Comparison of ENCODE assay signal across 8 cellular contexts in genomic region chr9:69121155-69122085, GRCh38. TPM values are rescaled to one million over a fixed set of nuclear protein-coding genes. Genes with fewer than 3 reads are reported as not detected.
A peak's percentile ranks its signal among the peaks of the same experiment; 100 is the strongest.
DNase-seq lines count a peak whose midpoint lies in the region; TF ChIP-seq lines count a peak whose summit lies in the region.

No MANE protein-coding gene starts in this region.

- peaks cover 9% of the 10 kb centered on the region for H3K4me1 Mint-ChIP-seq in HFFc6 (ENCODE audit: low read depth)

- H3K27me3 ChIP-seq in endocrine pancreas (ENCODE audit: control insufficient read depth, insufficient read depth, low read length), result no peaks in the 10 kb centered on the region
- H3K27me3 ChIP-seq in stomach, result no peaks in the 10 kb centered on the region

- H3K9me3 Mint-ChIP-seq in HFFc6, result no peaks in the 10 kb centered on the region

- DNase-seq in SHP77 (lab: John Stamatoyannopoulos, UW), result peak; percentile 12 to 25
- no peak for DNase-seq in SHP77 treated with DMSO at 0.1 percent for 48 hours (lab: John Stamatoyannopoulos, UW)
- DNase-seq in HFFc6, result no peak
- peak; percentile 72 for DNase-seq in NCI-H1092 treated with DMSO at 0.1 percent for 48 hours (lab: John Stamatoyannopoulos, UW)
- peak; percentile 12 for DNase-seq in activated CD4-positive, alpha-beta T cell treated with anti-CD3 and anti-CD28 coated beads for 1 hour
- peak; percentile 66 for DNase-seq in stomach

- intact Hi-C loops in stomach (cut with DNase I; ENCODE audit: low total_unique reads), result no loop called here

- TF ChIP-seq CTCF in HFFc6 (IDR thresholded peaks at IDR 0.05) (0 out of 2 replicates have a peak, but pooled peaks have one; percentile 22), stomach (IDR thresholded peaks at IDR 0.05) (no peak)

- H3K27ac ChIP-seq in mesodermal cell (ENCODE audit: low read depth, low read length, severe bottlenecking) (peak overlapping the region; percentile 53), stomach (peak overlapping the region; percentile 90 to 97 (median 94))

- no peak for TF ChIP-seq POLR2A in stomach (IDR thresholded peaks at IDR 0.05)

- peak overlapping the region; percentile 76; the same call in 1 of the 2 replicates for H3K27ac Mint-ChIP-seq in HFFc6

- H3K4me3 Mint-ChIP-seq in HFFc6, result peak overlapping the region; percentile 95

- no peak for TF ChIP-seq EP300 in stomach (IDR thresholded peaks at IDR 0.05)

- H3K4me1 ChIP-seq in endocrine pancreas (ENCODE audit: control insufficient read depth, insufficient read depth, low read length), result no peaks in the 10 kb centered on the region
- H3K4me1 ChIP-seq in mesodermal cell (ENCODE audit: control insufficient read depth, insufficient read depth, low read length, poor library complexity, severe bottlenecking), result peaks cover 11% of the 10 kb centered on the region
- H3K4me1 ChIP-seq in stomach, result peaks cover 6 to 16% (median 13%) of the 10 kb centered on the region in 4 donors

- H3K4me3 ChIP-seq in endocrine pancreas (ENCODE audit: control insufficient read depth, insufficient read depth, low read length) (peak overlapping the region; percentile 54), mesodermal cell (ENCODE audit: extremely low read depth, insufficient read depth, low read length, poor library complexity, severe bottlenecking) (peak overlapping the region; percentile 61), stomach (peak overlapping the region; percentile 54 to 85 (median 70))

- H3K27me3 Mint-ChIP-seq in HFFc6 (ENCODE audit: insufficient read depth), result peaks cover 3% of the 10 kb centered on the region

- H3K9ac ChIP-seq in endocrine pancreas (ENCODE audit: control insufficient read depth, insufficient read depth, low read length), result peak overlapping the region; percentile 60

- H3K36me3 ChIP-seq in endocrine pancreas (ENCODE audit: control insufficient read depth, insufficient read depth, low read length) (no peaks in the 10 kb centered on the region), mesodermal cell (ENCODE audit: control insufficient read depth, insufficient read depth, low read length) (no peaks in the 10 kb centered on the region), stomach (no peaks in the 10 kb centered on the region)

- H3K36me3 Mint-ChIP-seq in HFFc6 (ENCODE audit: low read depth), result no peaks in the 10 kb centered on the region

- 0% methylated on average over 38 to 62 of the region's 87 CpGs for WGBS in mesodermal cell (ENCODE audit: insufficient coverage in 2 of 2), 2 experiments
- 0 to 1% (median 0%) methylated on average over 31 to 87 of the region's 87 CpGs for WGBS in stomach, 5 donors

- H3K9me3 ChIP-seq in endocrine pancreas (ENCODE audit: control insufficient read depth, low read length) (no peaks in the 10 kb centered on the region), mesodermal cell (ENCODE audit: control insufficient read depth, low read length) (no peaks in the 10 kb centered on the region), stomach (no peaks in the 10 kb centered on the region)

RNA-seq across cellular contexts. Expression of gene TJP2, which starts 52.7 kb away (rescaled TPM):
- total RNA-seq in HFFc6 (2021; fragmentation: NEBNext Ultra II Directional; extraction: Animal tissue kit (Norgen Biotek cat#: 25700)), result 10 to 100 TPM; 25.3 to 50.4 (median 45.4) TPM
- 44.0 TPM for polyA plus RNA-seq in mesodermal cell (2013, experiment 1 of 2)
- 46.7 TPM for polyA plus RNA-seq in mesodermal cell (2013, experiment 2 of 2)
- 100 to 1,000 TPM; 138 to 371 (median 216) TPM for total RNA-seq in stomach
- polyA plus RNA-seq in stomach, result 10 to 100 TPM; 28.6 to 30.5 (median 29.5) TPM

Comparison
In these comparisons a context has a peak if more than half of its experiments do, and no peak if none do; other contexts are left out.
1. DNase-seq: peak in SHP77 (2 of 2), NCI-H1092 treated with DMSO at 0.1 percent for 48 hours (single experiment), activated CD4-positive, alpha-beta T cell treated with anti-CD3 and anti-CD28 coated beads for 1 hour (single experiment) and stomach (single experiment); none in SHP77 treated with DMSO at 0.1 percent for 48 hours (single experiment) and HFFc6 (single experiment).
2. Peak in every context shown above with its lines, with median percentiles within 50 percentile points of each other: H3K4me3 ChIP-seq.